25 cellular contexts compared by ENCODE assay signal in the genomic region with DNA sequence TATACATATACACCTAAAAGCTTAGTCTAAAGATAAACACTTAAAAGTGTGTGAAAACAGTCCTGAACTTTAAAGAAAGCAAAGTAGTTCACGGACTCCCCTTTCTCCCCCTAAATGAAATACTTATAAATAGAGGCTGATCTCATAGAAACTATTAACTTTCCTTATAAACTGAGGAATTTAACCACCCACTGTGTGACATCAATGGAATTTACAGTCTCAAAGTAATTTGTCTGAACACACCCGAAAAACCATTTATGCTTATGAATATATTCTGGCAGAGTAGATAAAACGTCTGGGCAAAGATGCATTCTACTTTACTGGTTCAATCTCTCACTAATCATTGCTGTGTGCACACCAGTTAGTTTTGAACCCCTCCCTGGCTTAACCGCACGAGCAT.
"Had no signal": no experiment of that assay in that cellular context is flagged by ENCODE, and none has a peak within 500 bp of the region (broad histone marks: within the 10 kb centered on the region; RNA-seq: fewer than 3 reads in every experiment).

No MANE protein-coding gene starts in this region.

- H3K27me3 ChIP-seq: adrenal gland had no signal

- ATAC-seq: activated CD4-positive, CD25-positive, alpha-beta regulatory T cell treated with anti-CD3 and anti-CD28 coated beads, Interleukin-2, amount 50 U/mL, for 24 hours; activated CD8-positive, alpha-beta T cell treated with anti-CD3 and anti-CD28 coated beads for 36 hours; K562; Panc1 had no signal

- H3K4me1 Mint-ChIP-seq: activated naive CD8-positive, alpha-beta T cell treated with anti-CD3 and anti-CD28 coated beads, Interleukin-2, amount 10 ng/mL, durations not matched to agents 7 days and 5 days; central memory CD8-positive, alpha-beta T cell had no signal

- H3K36me3 ChIP-seq: adrenal gland, SJSA1 had no signal

- H3K27ac Mint-ChIP-seq: activated CD8-positive, alpha-beta T cell treated with anti-CD3 and anti-CD28 coated beads for 36 hours; activated naive CD8-positive, alpha-beta T cell treated with anti-CD3 and anti-CD28 coated beads, Interleukin-2, amount 10 ng/mL, durations not matched to agents 7 days and 5 days; T-helper 1 cell treated with Interleukin-12 subunit alpha and Interleukin-12 subunit beta and Interleukin-4 antibody, amounts not matched to agents 30 μg/mL and 1 μg/mL, for 36 hours had no signal

- H3K36me3 Mint-ChIP-seq: activated naive CD8-positive, alpha-beta T cell treated with anti-CD3 and anti-CD28 coated beads, Interleukin-2, amount 10 ng/mL, durations not matched to agents 7 days and 5 days; brain had no signal

- H3K27ac ChIP-seq: adrenal gland, SJSA1 had no signal

- H3K27me3 Mint-ChIP-seq: activated CD8-positive, alpha-beta T cell treated with anti-CD3 and anti-CD28 coated beads for 36 hours; activated naive CD8-positive, alpha-beta T cell treated with anti-CD3 and anti-CD28 coated beads, Interleukin-2, amount 10 ng/mL, durations not matched to agents 7 days and 5 days; brain; central memory CD8-positive, alpha-beta T cell had no signal

- H3K9me3 ChIP-seq: adrenal gland, SJSA1 had no signal

- H3K4me3 ChIP-seq: adrenal gland, K562, SJSA1 had no signal

- H3K4me3 Mint-ChIP-seq: activated CD8-positive, alpha-beta T cell treated with anti-CD3 and anti-CD28 coated beads for 36 hours; activated naive CD8-positive, alpha-beta T cell treated with anti-CD3 and anti-CD28 coated beads, Interleukin-2, amount 10 ng/mL, durations not matched to agents 7 days and 5 days; brain; central memory CD8-positive, alpha-beta T cell; T-helper 1 cell treated with Interleukin-12 subunit alpha and Interleukin-12 subunit beta and Interleukin-4 antibody, amounts not matched to agents 30 μg/mL and 1 μg/mL, for 36 hours had no signal

- H3K4me1 ChIP-seq: adrenal gland, SJSA1 had no signal

- H3K9me3 Mint-ChIP-seq: activated CD8-positive, alpha-beta T cell treated with anti-CD3 and anti-CD28 coated beads for 36 hours; activated naive CD8-positive, alpha-beta T cell treated with anti-CD3 and anti-CD28 coated beads, Interleukin-2, amount 10 ng/mL, durations not matched to agents 7 days and 5 days; brain; T-helper 1 cell treated with Interleukin-12 subunit alpha and Interleukin-12 subunit beta and Interleukin-4 antibody, amounts not matched to agents 30 μg/mL and 1 μg/mL, for 36 hours had no signal

- DNase-seq: activated CD4-positive, alpha-beta T cell treated with anti-CD3 and anti-CD28 coated beads for 4 hours; activated CD8-positive, alpha-beta memory T cell treated with anti-CD3 and anti-CD28 coated beads, Interleukin-2, amount 50 U/mL, for 48 hours; activated CD8-positive, alpha-beta T cell treated with anti-CD3 and anti-CD28 coated beads for 36 hours; activated naive CD4-positive, alpha-beta T cell treated with anti-CD3 and anti-CD28 coated beads, Interleukin-2, amount 50 U/mL, for 16 hours; activated naive CD8-positive, alpha-beta T cell treated with anti-CD3 and anti-CD28 coated beads, Interleukin-2, amount 10 ng/mL, durations not matched to agents 7 days and 5 days; activated T-cell treated with anti-CD3 and anti-CD28 coated beads, Interleukin-2, amount 50 U/mL, for 1 hour; adrenal gland; anterior cingulate cortex; Karpas-422; NCI-H1048; NCI-H1417; NCI-H1930; NCI-H2171 treated with DMSO at 0.1 percent for 48 hours; NCI-H226; NCI-H526 treated with DMSO at 0.1 percent for 48 hours; NCI-H82; Right ventricle myocardium superior; RPMI8226 had no signal
